Comparison of ENCODE assay signal across 1 cellular context in the genomic region with DNA sequence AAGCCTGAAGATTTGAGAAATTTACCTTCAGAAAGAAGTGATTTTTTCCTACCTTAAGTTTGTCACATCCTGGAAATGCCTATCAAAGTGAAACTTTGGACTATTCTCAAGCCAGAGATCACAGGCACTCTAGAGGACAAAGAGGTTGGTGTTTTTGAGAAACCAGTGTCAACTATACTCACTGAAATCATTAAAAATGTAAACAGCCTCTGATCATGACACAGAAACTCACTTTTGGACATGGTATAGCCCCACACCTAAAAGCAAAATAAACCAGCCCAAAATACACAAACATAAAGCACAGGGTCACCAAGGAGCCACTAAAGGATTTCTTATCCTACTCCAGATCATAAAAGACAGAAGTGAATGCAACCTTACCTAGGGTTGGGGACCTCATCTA.
TF ChIP-seq lines count a peak whose summit lies in the region.

No MANE protein-coding gene starts in this region.

TF ChIP-seq in HepG2, 621 proteins besides CTCF, POLR2A, EP300 and RAD21 (continued from another document and continues in another):
- TF ChIP-seq, protein P1, sequence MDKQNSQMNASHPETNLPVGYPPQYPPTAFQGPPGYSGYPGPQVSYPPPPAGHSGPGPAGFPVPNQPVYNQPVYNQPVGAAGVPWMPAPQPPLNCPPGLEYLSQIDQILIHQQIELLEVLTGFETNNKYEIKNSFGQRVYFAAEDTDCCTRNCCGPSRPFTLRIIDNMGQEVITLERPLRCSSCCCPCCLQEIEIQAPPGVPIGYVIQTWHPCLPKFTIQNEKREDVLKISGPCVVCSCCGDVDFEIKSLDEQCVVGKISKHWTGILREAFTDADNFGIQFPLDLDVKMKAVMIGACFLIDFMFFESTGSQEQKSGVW (CRISPR knock-in tag; IDR thresholded peaks at IDR 0.05; ENCODE audit: borderline replicate concordance), result no peak
- TF ChIP-seq NFE2 (CRISPR knock-in tag; IDR thresholded peaks at IDR 0.05), result no peak
- TF ChIP-seq, protein P2, sequence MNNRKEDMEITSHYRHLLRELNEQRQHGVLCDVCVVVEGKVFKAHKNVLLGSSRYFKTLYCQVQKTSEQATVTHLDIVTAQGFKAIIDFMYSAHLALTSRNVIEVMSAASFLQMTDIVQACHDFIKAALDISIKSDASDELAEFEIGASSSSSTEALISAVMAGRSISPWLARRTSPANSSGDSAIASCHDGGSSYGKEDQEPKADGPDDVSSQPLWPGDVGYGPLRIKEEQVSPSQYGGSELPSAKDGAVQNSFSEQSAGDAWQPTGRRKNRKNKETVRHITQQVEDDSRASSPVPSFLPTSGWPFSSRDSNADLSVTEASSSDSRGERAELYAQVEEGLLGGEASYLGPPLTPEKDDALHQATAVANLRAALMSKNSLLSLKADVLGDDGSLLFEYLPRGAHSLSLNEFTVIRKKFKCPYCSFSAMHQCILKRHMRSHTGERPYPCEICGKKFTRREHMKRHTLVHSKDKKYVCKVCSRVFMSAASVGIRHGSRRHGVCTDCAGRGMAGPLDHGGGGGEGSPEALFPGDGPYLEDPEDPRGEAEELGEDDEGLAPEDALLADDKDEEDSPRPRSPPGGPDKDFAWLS (CRISPR knock-in tag; IDR thresholded peaks at IDR 0.05; ENCODE audit: borderline replicate concordance), result no peak
- TF ChIP-seq ZFX (CRISPR knock-in tag; IDR thresholded peaks at IDR 0.05; ENCODE audit: low read depth), result no peak
- TF ChIP-seq, protein P3, sequence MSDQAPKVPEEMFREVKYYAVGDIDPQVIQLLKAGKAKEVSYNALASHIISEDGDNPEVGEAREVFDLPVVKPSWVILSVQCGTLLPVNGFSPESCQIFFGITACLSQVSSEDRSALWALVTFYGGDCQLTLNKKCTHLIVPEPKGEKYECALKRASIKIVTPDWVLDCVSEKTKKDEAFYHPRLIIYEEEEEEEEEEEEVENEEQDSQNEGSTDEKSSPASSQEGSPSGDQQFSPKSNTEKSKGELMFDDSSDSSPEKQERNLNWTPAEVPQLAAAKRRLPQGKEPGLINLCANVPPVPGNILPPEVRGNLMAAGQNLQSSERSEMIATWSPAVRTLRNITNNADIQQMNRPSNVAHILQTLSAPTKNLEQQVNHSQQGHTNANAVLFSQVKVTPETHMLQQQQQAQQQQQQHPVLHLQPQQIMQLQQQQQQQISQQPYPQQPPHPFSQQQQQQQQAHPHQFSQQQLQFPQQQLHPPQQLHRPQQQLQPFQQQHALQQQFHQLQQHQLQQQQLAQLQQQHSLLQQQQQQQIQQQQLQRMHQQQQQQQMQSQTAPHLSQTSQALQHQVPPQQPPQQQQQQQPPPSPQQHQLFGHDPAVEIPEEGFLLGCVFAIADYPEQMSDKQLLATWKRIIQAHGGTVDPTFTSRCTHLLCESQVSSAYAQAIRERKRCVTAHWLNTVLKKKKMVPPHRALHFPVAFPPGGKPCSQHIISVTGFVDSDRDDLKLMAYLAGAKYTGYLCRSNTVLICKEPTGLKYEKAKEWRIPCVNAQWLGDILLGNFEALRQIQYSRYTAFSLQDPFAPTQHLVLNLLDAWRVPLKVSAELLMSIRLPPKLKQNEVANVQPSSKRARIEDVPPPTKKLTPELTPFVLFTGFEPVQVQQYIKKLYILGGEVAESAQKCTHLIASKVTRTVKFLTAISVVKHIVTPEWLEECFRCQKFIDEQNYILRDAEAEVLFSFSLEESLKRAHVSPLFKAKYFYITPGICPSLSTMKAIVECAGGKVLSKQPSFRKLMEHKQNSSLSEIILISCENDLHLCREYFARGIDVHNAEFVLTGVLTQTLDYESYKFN (CRISPR knock-in tag; conservative IDR thresholded peaks at IDR 0.05), result peak; percentile 93
- TF ChIP-seq IKZF4 (CRISPR knock-in tag; IDR thresholded peaks at IDR 0.05; ENCODE audit: borderline replicate concordance, low read depth, not compliant biosample characterization), result no peak
- TF ChIP-seq RAD51 (IDR thresholded peaks at IDR 0.05; ENCODE audit: borderline replicate concordance), result no peak
- no peak for TF ChIP-seq CC2D1A (CRISPR knock-in tag; IDR thresholded peaks at IDR 0.05)
- TF ChIP-seq, protein P4, sequence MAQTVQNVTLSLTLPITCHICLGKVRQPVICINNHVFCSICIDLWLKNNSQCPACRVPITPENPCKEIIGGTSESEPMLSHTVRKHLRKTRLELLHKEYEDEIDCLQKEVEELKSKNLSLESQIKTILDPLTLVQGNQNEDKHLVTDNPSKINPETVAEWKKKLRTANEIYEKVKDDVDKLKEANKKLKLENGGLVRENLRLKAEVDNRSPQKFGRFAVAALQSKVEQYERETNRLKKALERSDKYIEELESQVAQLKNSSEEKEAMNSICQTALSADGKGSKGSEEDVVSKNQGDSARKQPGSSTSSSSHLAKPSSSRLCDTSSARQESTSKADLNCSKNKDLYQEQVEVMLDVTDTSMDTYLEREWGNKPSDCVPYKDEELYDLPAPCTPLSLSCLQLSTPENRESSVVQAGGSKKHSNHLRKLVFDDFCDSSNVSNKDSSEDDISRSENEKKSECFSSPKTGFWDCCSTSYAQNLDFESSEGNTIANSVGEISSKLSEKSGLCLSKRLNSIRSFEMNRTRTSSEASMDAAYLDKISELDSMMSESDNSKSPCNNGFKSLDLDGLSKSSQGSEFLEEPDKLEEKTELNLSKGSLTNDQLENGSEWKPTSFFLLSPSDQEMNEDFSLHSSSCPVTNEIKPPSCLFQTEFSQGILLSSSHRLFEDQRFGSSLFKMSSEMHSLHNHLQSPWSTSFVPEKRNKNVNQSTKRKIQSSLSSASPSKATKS (CRISPR knock-in tag; IDR thresholded peaks at IDR 0.05), result no peak
- TF ChIP-seq, protein P5, sequence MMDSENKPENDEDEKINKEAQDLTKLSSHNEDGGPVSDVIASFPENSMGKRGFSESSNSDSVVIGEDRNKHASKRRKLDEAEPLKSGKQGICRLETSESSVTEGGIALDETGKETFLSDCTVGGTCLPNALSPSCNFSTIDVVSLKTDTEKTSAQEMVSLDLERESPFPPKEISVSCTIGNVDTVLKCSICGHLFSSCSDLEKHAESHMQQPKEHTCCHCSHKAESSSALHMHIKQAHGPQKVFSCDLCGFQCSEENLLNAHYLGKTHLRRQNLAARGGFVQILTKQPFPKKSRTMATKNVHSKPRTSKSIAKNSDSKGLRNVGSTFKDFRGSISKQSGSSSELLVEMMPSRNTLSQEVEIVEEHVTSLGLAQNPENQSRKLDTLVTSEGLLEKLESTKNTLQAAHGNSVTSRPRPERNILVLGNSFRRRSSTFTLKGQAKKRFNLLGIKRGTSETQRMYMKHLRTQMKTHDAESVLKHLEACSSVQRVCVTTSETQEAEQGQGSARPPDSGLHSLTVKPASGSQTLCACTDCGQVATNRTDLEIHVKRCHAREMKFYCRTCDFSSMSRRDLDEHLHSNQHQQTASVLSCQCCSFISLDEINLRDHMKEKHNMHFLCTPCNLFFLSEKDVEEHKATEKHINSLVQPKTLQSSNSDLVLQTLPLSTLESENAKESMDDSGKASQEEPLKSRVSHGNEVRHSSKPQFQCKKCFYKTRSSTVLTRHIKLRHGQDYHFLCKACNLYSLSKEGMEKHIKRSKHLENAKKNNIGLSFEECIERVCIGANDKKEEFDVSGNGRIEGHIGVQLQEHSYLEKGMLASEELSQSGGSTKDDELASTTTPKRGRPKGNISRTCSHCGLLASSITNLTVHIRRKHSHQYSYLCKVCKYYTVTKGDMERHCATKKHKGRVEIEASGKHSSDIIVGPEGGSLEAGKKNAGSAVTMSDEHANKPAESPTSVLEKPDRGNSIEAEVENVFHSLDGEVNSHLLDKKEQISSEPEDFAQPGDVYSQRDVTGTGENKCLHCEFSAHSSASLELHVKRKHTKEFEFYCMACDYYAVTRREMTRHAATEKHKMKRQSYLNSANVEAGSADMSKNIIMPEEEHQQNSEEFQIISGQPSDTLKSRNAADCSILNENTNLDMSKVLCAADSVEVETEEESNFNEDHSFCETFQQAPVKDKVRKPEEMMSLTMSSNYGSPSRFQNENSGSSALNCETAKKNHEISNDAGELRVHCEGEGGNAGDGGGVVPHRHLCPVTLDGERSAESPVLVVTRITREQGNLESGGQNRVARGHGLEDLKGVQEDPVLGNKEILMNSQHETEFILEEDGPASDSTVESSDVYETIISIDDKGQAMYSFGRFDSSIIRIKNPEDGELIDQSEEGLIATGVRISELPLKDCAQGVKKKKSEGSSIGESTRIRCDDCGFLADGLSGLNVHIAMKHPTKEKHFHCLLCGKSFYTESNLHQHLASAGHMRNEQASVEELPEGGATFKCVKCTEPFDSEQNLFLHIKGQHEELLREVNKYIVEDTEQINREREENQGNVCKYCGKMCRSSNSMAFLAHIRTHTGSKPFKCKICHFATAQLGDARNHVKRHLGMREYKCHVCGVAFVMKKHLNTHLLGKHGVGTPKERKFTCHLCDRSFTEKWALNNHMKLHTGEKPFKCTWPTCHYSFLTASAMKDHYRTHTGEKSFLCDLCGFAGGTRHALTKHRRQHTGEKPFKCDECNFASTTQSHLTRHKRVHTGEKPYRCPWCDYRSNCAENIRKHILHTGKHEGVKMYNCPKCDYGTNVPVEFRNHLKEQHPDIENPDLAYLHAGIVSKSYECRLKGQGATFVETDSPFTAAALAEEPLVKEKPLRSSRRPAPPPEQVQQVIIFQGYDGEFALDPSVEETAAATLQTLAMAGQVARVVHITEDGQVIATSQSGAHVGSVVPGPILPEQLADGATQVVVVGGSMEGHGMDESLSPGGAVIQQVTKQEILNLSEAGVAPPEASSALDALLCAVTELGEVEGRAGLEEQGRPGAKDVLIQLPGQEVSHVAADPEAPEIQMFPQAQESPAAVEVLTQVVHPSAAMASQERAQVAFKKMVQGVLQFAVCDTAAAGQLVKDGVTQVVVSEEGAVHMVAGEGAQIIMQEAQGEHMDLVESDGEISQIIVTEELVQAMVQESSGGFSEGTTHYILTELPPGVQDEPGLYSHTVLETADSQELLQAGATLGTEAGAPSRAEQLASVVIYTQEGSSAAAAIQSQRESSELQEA (CRISPR knock-in tag; IDR thresholded peaks at IDR 0.05; ENCODE audit: not compliant biosample characterization), result no peak
- no peak for TF ChIP-seq STAG1 (CRISPR knock-in tag; IDR thresholded peaks at IDR 0.05)
- TF ChIP-seq BCL6 (CRISPR knock-in tag; IDR thresholded peaks at IDR 0.05), result peak; percentile 69
- TF ChIP-seq ZNF343 (CRISPR knock-in tag; IDR thresholded peaks at IDR 0.05), result no peak
- TF ChIP-seq RORA (CRISPR knock-in tag; IDR thresholded peaks at IDR 0.05), result 0 out of 2 replicates have a peak, but pooled peaks have one; percentile 44
- TF ChIP-seq, protein P6, sequence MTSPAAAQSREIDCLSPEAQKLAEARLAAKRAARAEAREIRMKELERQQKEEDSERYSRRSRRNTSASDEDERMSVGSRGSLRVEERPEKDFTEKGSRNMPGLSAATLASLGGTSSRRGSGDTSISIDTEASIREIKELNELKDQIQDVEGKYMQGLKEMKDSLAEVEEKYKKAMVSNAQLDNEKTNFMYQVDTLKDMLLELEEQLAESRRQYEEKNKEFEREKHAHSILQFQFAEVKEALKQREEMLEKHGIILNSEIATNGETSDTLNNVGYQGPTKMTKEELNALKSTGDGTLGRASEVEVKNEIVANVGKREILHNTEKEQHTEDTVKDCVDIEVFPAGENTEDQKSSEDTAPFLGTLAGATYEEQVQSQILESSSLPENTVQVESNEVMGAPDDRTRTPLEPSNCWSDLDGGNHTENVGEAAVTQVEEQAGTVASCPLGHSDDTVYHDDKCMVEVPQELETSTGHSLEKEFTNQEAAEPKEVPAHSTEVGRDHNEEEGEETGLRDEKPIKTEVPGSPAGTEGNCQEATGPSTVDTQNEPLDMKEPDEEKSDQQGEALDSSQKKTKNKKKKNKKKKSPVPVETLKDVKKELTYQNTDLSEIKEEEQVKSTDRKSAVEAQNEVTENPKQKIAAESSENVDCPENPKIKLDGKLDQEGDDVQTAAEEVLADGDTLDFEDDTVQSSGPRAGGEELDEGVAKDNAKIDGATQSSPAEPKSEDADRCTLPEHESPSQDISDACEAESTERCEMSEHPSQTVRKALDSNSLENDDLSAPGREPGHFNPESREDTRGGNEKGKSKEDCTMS (CRISPR knock-in tag; conservative IDR thresholded peaks at IDR 0.05), result no peak
- no peak for TF ChIP-seq NR3C1 (CRISPR knock-in tag; IDR thresholded peaks at IDR 0.05)
- TF ChIP-seq ZNF772 (CRISPR knock-in tag; IDR thresholded peaks at IDR 0.05), result no peak
- peak; percentile 76; the same call in 1 of the 2 replicates for TF ChIP-seq ESRRA (CRISPR knock-in tag; IDR thresholded peaks at IDR 0.05; ENCODE audit: low read depth)
- TF ChIP-seq TCF7 (IDR thresholded peaks at IDR 0.05; ENCODE audit: low read depth), result peak; percentile 83
- TF ChIP-seq SIX4 (CRISPR knock-in tag; IDR thresholded peaks at IDR 0.05), result no peak
- TF ChIP-seq HDAC2 (CRISPR knock-in tag; IDR thresholded peaks at IDR 0.05), result peak; percentile 48; the same call in 1 of the 2 replicates
- TF ChIP-seq YEATS2 (CRISPR knock-in tag; IDR thresholded peaks at IDR 0.05; ENCODE audit: borderline replicate concordance), result no peak
- no peak for TF ChIP-seq KDM5B (CRISPR knock-in tag; IDR thresholded peaks at IDR 0.05; ENCODE audit: borderline replicate concordance)
- TF ChIP-seq JARID2 (CRISPR knock-in tag; IDR thresholded peaks at IDR 0.05; ENCODE audit: insufficient replicate concordance), result no peak
- no peak for TF ChIP-seq ATRX (CRISPR knock-in tag; IDR thresholded peaks at IDR 0.05; ENCODE audit: borderline replicate concordance)
- TF ChIP-seq RFXAP (CRISPR knock-in tag; IDR thresholded peaks at IDR 0.05; ENCODE audit: borderline replicate concordance), result no peak
- TF ChIP-seq TOPORS (CRISPR knock-in tag; IDR thresholded peaks at IDR 0.05), result no peak
- no peak for TF ChIP-seq PTBP1 (IDR thresholded peaks at IDR 0.05; ENCODE audit: low read depth, low read length, poor library complexity, severe bottlenecking)
- no peak for TF ChIP-seq HNRNPH1 (optimal IDR thresholded peaks at IDR 0.05; ENCODE audit: low read depth, low read length)
- TF ChIP-seq, protein P7, sequence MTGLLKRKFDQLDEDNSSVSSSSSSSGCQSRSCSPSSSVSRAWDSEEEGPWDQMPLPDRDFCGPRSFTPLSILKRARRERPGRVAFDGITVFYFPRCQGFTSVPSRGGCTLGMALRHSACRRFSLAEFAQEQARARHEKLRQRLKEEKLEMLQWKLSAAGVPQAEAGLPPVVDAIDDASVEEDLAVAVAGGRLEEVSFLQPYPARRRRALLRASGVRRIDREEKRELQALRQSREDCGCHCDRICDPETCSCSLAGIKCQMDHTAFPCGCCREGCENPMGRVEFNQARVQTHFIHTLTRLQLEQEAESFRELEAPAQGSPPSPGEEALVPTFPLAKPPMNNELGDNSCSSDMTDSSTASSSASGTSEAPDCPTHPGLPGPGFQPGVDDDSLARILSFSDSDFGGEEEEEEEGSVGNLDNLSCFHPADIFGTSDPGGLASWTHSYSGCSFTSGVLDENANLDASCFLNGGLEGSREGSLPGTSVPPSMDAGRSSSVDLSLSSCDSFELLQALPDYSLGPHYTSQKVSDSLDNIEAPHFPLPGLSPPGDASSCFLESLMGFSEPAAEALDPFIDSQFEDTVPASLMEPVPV (CRISPR knock-in tag; IDR thresholded peaks at IDR 0.05), result no peak
- no peak for TF ChIP-seq KAT2B (IDR thresholded peaks at IDR 0.05; ENCODE audit: borderline replicate concordance, low read depth, low read length)
- TF ChIP-seq, protein P8, sequence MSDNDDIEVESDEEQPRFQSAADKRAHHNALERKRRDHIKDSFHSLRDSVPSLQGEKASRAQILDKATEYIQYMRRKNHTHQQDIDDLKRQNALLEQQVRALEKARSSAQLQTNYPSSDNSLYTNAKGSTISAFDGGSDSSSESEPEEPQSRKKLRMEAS (IDR thresholded peaks at IDR 0.05), result peak; percentile 12; the same call in 1 of the 2 replicates
- TF ChIP-seq KMT2B (CRISPR knock-in tag; IDR thresholded peaks at IDR 0.05), result no peak
- TF ChIP-seq KLF16 (CRISPR knock-in tag; IDR thresholded peaks at IDR 0.05), result no peak
- no peak for TF ChIP-seq ZNF790 (CRISPR knock-in tag; IDR thresholded peaks at IDR 0.05; ENCODE audit: borderline replicate concordance)
- peak; percentile 65; the same call in 1 of the 2 replicates for TF ChIP-seq KDM6A (CRISPR knock-in tag; IDR thresholded peaks at IDR 0.05; ENCODE audit: low read depth)
- TF ChIP-seq RBAK (CRISPR knock-in tag; IDR thresholded peaks at IDR 0.05), result no peak
- TF ChIP-seq, protein P9, sequence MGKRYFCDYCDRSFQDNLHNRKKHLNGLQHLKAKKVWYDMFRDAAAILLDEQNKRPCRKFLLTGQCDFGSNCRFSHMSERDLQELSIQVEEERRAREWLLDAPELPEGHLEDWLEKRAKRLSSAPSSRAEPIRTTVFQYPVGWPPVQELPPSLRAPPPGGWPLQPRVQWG (CRISPR knock-in tag; IDR thresholded peaks at IDR 0.05; ENCODE audit: borderline replicate concordance, low read depth), result no peak
